ENCODE assay signal across 16 cellular contexts in genomic region chr13:26679411-26679810, GRCh38.
DNase-seq lines count a peak whose midpoint lies in the region; TF ChIP-seq lines count a peak whose summit lies in the region.
"Had no signal": no experiment of that assay in that cellular context is flagged by ENCODE, and none has a peak within 500 bp of the region (broad histone marks: within the 10 kb centered on the region; RNA-seq: fewer than 3 reads in every experiment).

No MANE protein-coding gene starts in this region.

- peak overlapping the region; percentile 64 for H3K4me2 ChIP-seq in OCI-LY3 (ENCODE audit: low read length)

- H2AFZ ChIP-seq in OCI-LY3 (ENCODE audit: low read depth, low read length) = peak overlapping the region; percentile 67

- H3K27ac ChIP-seq in OCI-LY3 (ENCODE audit: low read length) = no peak overlapping the region
- peak overlapping the region; percentile 49 for H3K27ac ChIP-seq in layer of hippocampus (ENCODE audit: low read depth, low read length)
- H3K27ac ChIP-seq: gastrocnemius medialis, left lung, uterus had no signal

- peak; percentile 54 for DNase-seq in AG08395 (ENCODE audit: low spot score)
- DNase-seq in dermis blood vessel endothelial cell = peak; percentile 21
- DNase-seq in NOMO-1 treated with DMSO at 0.1 percent for 48 hours (lab: John Stamatoyannopoulos, UW; ENCODE audit: unreplicated experiment) = no peak
- no peak for DNase-seq in endothelial cell (ENCODE audit: low spot score)
- no peak for DNase-seq in Kasumi-1 (lab: John Stamatoyannopoulos, UW)
- no peak for DNase-seq in SHP77 (lab: John Stamatoyannopoulos, UW)
- DNase-seq: activated CD4-positive, CD25-positive, alpha-beta regulatory T cell treated with anti-CD3 and anti-CD28 coated beads, Interleukin-2, amount 50 U/mL, for 72 hours; activated T-cell treated with anti-CD3 and anti-CD28 coated beads, Interleukin-2, amount 50 U/mL, for 1 hour; gastrocnemius medialis; NCI-H2081; stimulated activated CD4-positive, alpha-beta T cell treated with anti-CD3 and anti-CD28 coated beads, Interleukin-15, amount 100 ng/mL, for 24 hours; uterus had no signal

- H3K4me3 ChIP-seq in OCI-LY3 (ENCODE audit: low read length) = peak overlapping the region; percentile 69
- H3K4me3 ChIP-seq: gastrocnemius medialis, K562, left lung, uterus had no signal

- no peaks in the 10 kb centered on the region for H3K36me3 Mint-ChIP-seq in endothelial cell (ENCODE audit: low read depth, unreplicated experiment)

- H3K27me3 Mint-ChIP-seq in endothelial cell (ENCODE audit: unreplicated experiment) = peaks cover 2% of the 10 kb centered on the region

- peak overlapping the region; percentile 38; the same call in 1 of the 2 replicates for H3K9ac ChIP-seq in OCI-LY3 (ENCODE audit: low read length)

- peaks cover 19% of the 10 kb centered on the region for H3K4me1 Mint-ChIP-seq in endothelial cell (ENCODE audit: unreplicated experiment)

- TF ChIP-seq CTCF in OCI-LY3 (IDR thresholded peaks at IDR 0.05; ENCODE audit: low read depth, low read length) = no peak
- no peak for TF ChIP-seq CTCF in endothelial cell (IDR thresholded peaks at IDR 0.05; ENCODE audit: unreplicated experiment)

- no peaks in the 10 kb centered on the region for H3K79me2 ChIP-seq in OCI-LY3 (ENCODE audit: low read length)

- H3K36me3 ChIP-seq in OCI-LY3 (replicated peaks; ENCODE audit: low read depth, low read length) = no peaks in the 10 kb centered on the region
- H3K36me3 ChIP-seq: uterus had no signal

- H3K27me3 ChIP-seq in OCI-LY3 (ENCODE audit: low read depth, low read length) (peaks cover 5% of the 10 kb centered on the region; the same call in 1 of the 2 replicates), layer of hippocampus (ENCODE audit: control insufficient read depth, insufficient read depth, low read length) (no peaks in the 10 kb centered on the region)
- H3K27me3 ChIP-seq: gastrocnemius medialis, left lung, uterus had no signal

- H3K9me3 ChIP-seq in OCI-LY3 (ENCODE audit: insufficient read depth, low read length) = no peaks in the 10 kb centered on the region
- H3K9me3 ChIP-seq: gastrocnemius medialis, left lung, uterus had no signal

- no peak overlapping the region for H3K4me3 Mint-ChIP-seq in endothelial cell (ENCODE audit: unreplicated experiment)

- H3K27ac Mint-ChIP-seq in endothelial cell (ENCODE audit: unreplicated experiment) = no peak overlapping the region

- peaks cover 23% of the 10 kb centered on the region for H3K4me1 ChIP-seq in OCI-LY3 (ENCODE audit: low read length)
- H3K4me1 ChIP-seq: gastrocnemius medialis, left lung, uterus had no signal

- H4K20me1 ChIP-seq in OCI-LY3 (ENCODE audit: insufficient read depth, low read length) = no peaks in the 10 kb centered on the region

- no peaks in the 10 kb centered on the region for H3K9me3 Mint-ChIP-seq in endothelial cell (ENCODE audit: unreplicated experiment)

Comparison
In these comparisons a context has a peak if more than half of its experiments do, and no peak if none do; other contexts are left out.
1. DNase-seq: peak in AG08395 (single experiment) and dermis blood vessel endothelial cell (single experiment); none in NOMO-1 treated with DMSO at 0.1 percent for 48 hours (single experiment), endothelial cell (single experiment), Kasumi-1 (0 of 2) and SHP77 (0 of 2).